In the genomic region with DNA sequence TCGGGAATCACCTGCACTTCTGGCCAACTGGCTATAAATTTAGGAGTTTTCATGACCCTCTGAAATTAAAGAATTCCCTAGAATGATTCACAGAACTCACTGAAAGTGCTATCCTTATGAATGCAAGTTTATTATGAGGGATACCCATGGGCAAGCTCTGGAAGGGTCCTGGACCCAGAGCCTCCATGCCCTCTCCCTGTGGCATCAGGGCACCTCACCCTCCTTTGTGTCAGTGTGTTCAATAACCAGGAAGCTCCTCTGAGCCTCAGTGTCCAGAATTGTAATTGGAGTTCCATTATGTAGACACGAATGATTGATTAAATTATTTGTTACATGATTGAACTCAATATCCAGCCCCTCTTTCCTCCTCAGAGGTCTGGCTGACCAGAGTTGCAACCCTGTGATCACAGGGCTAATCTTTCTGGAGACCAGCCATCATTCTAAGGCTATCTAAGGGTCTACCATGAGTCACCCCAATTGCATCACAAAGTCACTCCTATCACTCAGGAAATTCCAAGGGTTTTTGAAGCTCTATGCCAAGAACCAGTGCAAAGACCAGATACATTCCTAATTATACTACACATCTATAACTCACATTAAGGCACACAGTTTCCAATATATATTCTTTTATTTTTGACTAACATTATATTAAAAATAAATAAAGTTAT, we compare ENCODE assay signal across 13 cellular contexts. TPM values are rescaled to one million over a fixed set of nuclear protein-coding genes. Genes with fewer than 3 reads are reported as not detected.
DNase-seq lines count a peak whose midpoint lies in the region; ATAC-seq, FAIRE-seq and TF ChIP-seq lines count a peak whose summit lies in the region.
"Had no signal": no experiment of that assay in that cellular context is flagged by ENCODE, and none has a peak within 500 bp of the region (broad histone marks: within the 10 kb centered on the region; RNA-seq: fewer than 3 reads in every experiment).

No MANE protein-coding gene starts in this region.

- POLR2A ChIA-PET in AG04450 (lab: Yijun Ruan, JAX): interaction anchor here (0.6 kb wide), 1 partner anchor 92 kb away, joined by 3 read pairs; no protein-coding TSS in a partner anchor

- H4K20me1 ChIP-seq in fibroblast of lung (ENCODE audit: control insufficient read depth, extremely low read depth, insufficient read depth, low read length): no peaks in the 10 kb centered on the region

- no peak for FAIRE-seq in GM12891 (lab: Jason Lieb, UNC)

- no peak overlapping the region for H2AFZ ChIP-seq in fibroblast of lung (ENCODE audit: low read length)

- CTCF ChIA-PET in AG04450 (lab: Charles Lee): interaction anchor here (0.7 to 1.2 kb wide), 2 partner anchors 56 to 84 kb away, joined by 3 read pairs; no protein-coding TSS in a partner anchor

- no peak overlapping the region for H3K27ac ChIP-seq in AG04450 (ENCODE audit: low read depth, low read length)
- H3K27ac ChIP-seq in fibroblast of lung (ENCODE audit: insufficient read depth, low read length): no peak overlapping the region
- peak overlapping the region; percentile 92 for H3K27ac ChIP-seq in mesodermal cell (ENCODE audit: low read depth, low read length, severe bottlenecking)

- no peaks in the 10 kb centered on the region for H3K36me3 ChIP-seq in fibroblast of lung (ENCODE audit: control insufficient read depth, insufficient read depth, low read length)
- H3K36me3 ChIP-seq in mesodermal cell (ENCODE audit: control insufficient read depth, insufficient read depth, low read length): peaks cover 11% of the 10 kb centered on the region
- H3K36me3 ChIP-seq: BE2C, esophagus squamous epithelium had no signal

- H3K4me3 ChIP-seq in AG04450 (ENCODE audit: low read depth, low read length) (no peak overlapping the region), fibroblast of lung (replicated peaks in 1 of 4; ENCODE audit: control extremely low read depth in 1 of 4, insufficient read depth in 1 of 4, low read depth in 3 of 4, low read length in 4 of 4) (no peak overlapping the region), mesodermal cell (ENCODE audit: extremely low read depth, insufficient read depth, low read length, poor library complexity, severe bottlenecking) (no peak overlapping the region)
- H3K4me3 ChIP-seq: esophagus squamous epithelium had no signal

- TF ChIP-seq CTCF in AG04450 (IDR thresholded peaks at IDR 0.05; ENCODE audit: low read depth, low read length): no peak
- no peak for TF ChIP-seq CTCF in fibroblast of lung (conservative IDR thresholded peaks at IDR 0.05 in 1 of 2, IDR thresholded peaks at IDR 0.05 in 1 of 2; ENCODE audit: low read depth in 1 of 2, low read length in 2 of 2)

- no peak for TF ChIP-seq POLR2A in GM12891 (IDR thresholded peaks at IDR 0.05; ENCODE audit: low read depth, low read length)

- no peaks in the 10 kb centered on the region for H3K79me2 ChIP-seq in fibroblast of lung (ENCODE audit: control insufficient read depth, insufficient read depth, low read length)

- H3K9me3 ChIP-seq in AG04450 (ENCODE audit: control insufficient read depth, insufficient read depth, low read length) (no peaks in the 10 kb centered on the region), fibroblast of lung (ENCODE audit: control insufficient read depth, insufficient read depth, low read depth, low read length) (no peaks in the 10 kb centered on the region), mesodermal cell (ENCODE audit: control insufficient read depth, low read length) (no peaks in the 10 kb centered on the region)
- H3K9me3 ChIP-seq: BE2C, esophagus squamous epithelium had no signal

- H3K4me1 ChIP-seq in fibroblast of lung (ENCODE audit: control insufficient read depth, extremely low read depth, insufficient read depth, low read length) (peaks cover 10% of the 10 kb centered on the region), mesodermal cell (ENCODE audit: control insufficient read depth, insufficient read depth, low read length, poor library complexity, severe bottlenecking) (peaks cover 43% of the 10 kb centered on the region)
- H3K4me1 ChIP-seq: BE2C had no signal

- no CpG with 5 or more reads among the region's 2 CpGs for WGBS in mesodermal cell (ENCODE audit: insufficient coverage in 2 of 2), 2 experiments

- H3K9ac ChIP-seq in fibroblast of lung (ENCODE audit: insufficient read depth, low read length): no peak overlapping the region

- no peaks in the 10 kb centered on the region for H3K27me3 ChIP-seq in AG04450 (ENCODE audit: control insufficient read depth, insufficient read depth, low read length)
- H3K27me3 ChIP-seq in fibroblast of lung (ENCODE audit: control insufficient read depth, insufficient read depth, low read length): no peaks in the 10 kb centered on the region
- H3K27me3 ChIP-seq: BE2C, esophagus squamous epithelium had no signal

- peak overlapping the region; percentile 21 for H3K4me2 ChIP-seq in fibroblast of lung (ENCODE audit: extremely low read depth, insufficient read depth, low read length)

- DNase-seq in AG04450 (ENCODE audit: low read depth, low spot score) (peak; percentile 52), OCI-M1 (lab: John Stamatoyannopoulos, UW) (peak; percentile 24), fibroblast of lung (ENCODE audit: low read depth in 2 of 2) (peak; percentile 71 to 95), DMS79 treated with DMSO at 0.1 percent for 48 hours (lab: John Stamatoyannopoulos, UW) (no peak), GM12891 (ENCODE audit: insufficient read length, low spot score) (no peak)
- DNase-seq: activated naive CD4-positive, alpha-beta T cell treated with anti-CD3 and anti-CD28 coated beads, Interleukin-2, amount 50 U/mL, for 16 hours; BE2C; esophagus squamous epithelium; NCI-H510A; nucleus accumbens had no signal

- ATAC-seq in HG02870 (IDR thresholded peaks at IDR 0.05; ENCODE audit: unreplicated experiment) (no peak), HG03565 (IDR thresholded peaks at IDR 0.05; ENCODE audit: unreplicated experiment) (no peak)

TF ChIP-seq in GM12891, 5 proteins besides CTCF, POLR2A, EP300 and RAD21:
- TF ChIP-seq POLR2AphosphoS5 (IDR thresholded peaks at IDR 0.05; ENCODE audit: low read depth, low read length): no peak

RNA-seq across cellular contexts. Expression of gene ANXA3, which starts 8.9 kb away (rescaled TPM):
- polyA plus RNA-seq in AG04450 (2011; rRNA removed): 13.9 and 15.3 TPM in 2 replicates
- 5.7 and 7.9 TPM in 2 replicates for polyA minus RNA-seq in AG04450 (2011; rRNA and poly(A)+ RNA removed)
- total RNA-seq in fibroblast of lung: 7.2 and 9.7 TPM in 2 replicates
- polyA plus RNA-seq in fibroblast of lung: 9.8 and 9.9 TPM in 2 replicates
- polyA plus RNA-seq in fibroblast of lung (2012): 7.3 and 8.7 TPM in 2 replicates
- polyA minus RNA-seq in fibroblast of lung (ENCODE audit: low replicate concordance): 7.5 and 9.6 TPM in 2 replicates
- polyA plus RNA-seq in mesodermal cell (2013, experiment 1 of 2): 28.9 TPM
- 49.8 TPM for polyA plus RNA-seq in mesodermal cell (2013, experiment 2 of 2)
- polyA plus RNA-seq in GM12891 (2012; ENCODE audit: low read depth, missing spikeins): not detected

Comparison
In these comparisons a context has a peak if more than half of its experiments do, and no peak if none do; other contexts are left out.
1. DNase-seq: peak in AG04450 (single experiment), OCI-M1 (single experiment) and fibroblast of lung (2 of 2); none in DMS79 treated with DMSO at 0.1 percent for 48 hours (single experiment) and GM12891 (single experiment).